16 cellular contexts compared by ENCODE assay signal in genomic region chr21:35328856-35329455, GRCh38.
"Had no signal": no experiment of that assay in that cellular context is flagged by ENCODE, and none has a peak within 500 bp of the region (broad histone marks: within the 10 kb centered on the region; RNA-seq: fewer than 3 reads in every experiment).

No MANE protein-coding gene starts in this region.

- ATAC-seq: effector memory CD8-positive, alpha-beta T cell had no signal

- H3K36me3 ChIP-seq: adrenal gland, right atrium auricular region, transverse colon, WERI-Rb-1 had no signal

- H3K27me3 Mint-ChIP-seq: activated naive CD4-positive, alpha-beta T cell treated with anti-CD3 and anti-CD28 coated beads, Interleukin-2, amount 50 U/mL, for 24 hours; effector memory CD8-positive, alpha-beta T cell had no signal

- H3K9me3 Mint-ChIP-seq: effector memory CD8-positive, alpha-beta T cell; nephron had no signal

- H3K27ac ChIP-seq: right atrium auricular region, transverse colon, WERI-Rb-1 had no signal

- H3K27me3 ChIP-seq: adrenal gland, right atrium auricular region, transverse colon had no signal

- DNase-seq: activated CD4-positive, alpha-beta T cell treated with anti-CD3 and anti-CD28 coated beads, Interleukin-2, amount 50 U/mL, for 48 hours; activated effector memory CD4-positive, alpha-beta T cell treated with Interleukin-2 at 50 U/mL for 16 hours; activated T-cell treated with anti-CD3 and anti-CD28 coated beads, Interleukin-2, amount 50 U/mL, for 1 hour; adrenal gland; dermis blood vessel endothelial cell; effector memory CD8-positive, alpha-beta T cell; foreskin melanocyte; occipital lobe; stimulated activated CD4-positive, alpha-beta T cell treated with anti-CD3 and anti-CD28 coated beads, Interleukin-15, amount 100 ng/mL, for 24 hours; stimulated activated CD4-positive, alpha-beta T cell treated with anti-CD3 and anti-CD28 coated beads, Interleukin-4, amount 100 ng/mL, for 1 hour; stimulated activated naive CD4-positive, alpha-beta T cell treated with Interleukin-2 at 50 U/mL for 16 hours; transverse colon; WERI-Rb-1 had no signal

- H3K4me3 ChIP-seq: adrenal gland, right atrium auricular region, transverse colon had no signal

- H3K9me3 ChIP-seq: adrenal gland, right atrium auricular region, transverse colon had no signal

- H3K4me3 Mint-ChIP-seq: activated naive CD4-positive, alpha-beta T cell treated with anti-CD3 and anti-CD28 coated beads, Interleukin-2, amount 50 U/mL, for 24 hours; effector memory CD8-positive, alpha-beta T cell; nephron had no signal
